ENCODE assay signal across 1 cellular context in genomic region chr12:56630180-56630632, GRCh38.
TF ChIP-seq lines count a peak whose summit lies in the region.

Gene BAZ2A (minus strand): TSS chr12:56630326. CDS start chr12:56617530, 12,796 bp downstream.

TF ChIP-seq in HepG2, 621 proteins besides CTCF, POLR2A, EP300 and RAD21 (continued from another document and continues in another):
- TF ChIP-seq SKIL (CRISPR knock-in tag; IDR thresholded peaks at IDR 0.05; ENCODE audit: borderline replicate concordance) (peak; percentile 55; the same call in 1 of the 2 replicates), ZBED4 (CRISPR knock-in tag; IDR thresholded peaks at IDR 0.05; ENCODE audit: borderline replicate concordance) (peak; percentile 76; the same call in 1 of the 2 replicates), RBM39 (IDR thresholded peaks at IDR 0.05; ENCODE audit: low read depth, low read length, poor library complexity, severe bottlenecking) (no peak), FOXJ3 (CRISPR knock-in tag; IDR thresholded peaks at IDR 0.05; ENCODE audit: borderline replicate concordance) (no peak), SALL1 (CRISPR knock-in tag; IDR thresholded peaks at IDR 0.05) (peak; percentile 77), ZNF510 (CRISPR knock-in tag; IDR thresholded peaks at IDR 0.05; ENCODE audit: low read depth) (no peak), RFXANK (CRISPR knock-in tag; IDR thresholded peaks at IDR 0.05) (0 out of 2 replicates have a peak, but pooled peaks have one; percentile 43), ZNF776 (CRISPR knock-in tag; IDR thresholded peaks at IDR 0.05) (no peak), MLX (CRISPR knock-in tag; IDR thresholded peaks at IDR 0.05) (no peak), BRD4 (CRISPR knock-in tag; IDR thresholded peaks at IDR 0.05) (peak; percentile 74; the same call in 1 of the 2 replicates), MIXL1 (CRISPR knock-in tag; IDR thresholded peaks at IDR 0.05) (peak; percentile 60; the same call in 1 of the 2 replicates), ZXDC (CRISPR knock-in tag; IDR thresholded peaks at IDR 0.05) (no peak), PCBP1 (IDR thresholded peaks at IDR 0.05; ENCODE audit: borderline replicate concordance, low read depth, low read length) (peak; percentile 92; the same call in 1 of the 2 replicates), ZNF281 (CRISPR knock-in tag; IDR thresholded peaks at IDR 0.05; ENCODE audit: borderline replicate concordance) (peak; percentile 74; the same call in 1 of the 2 replicates), REL (CRISPR knock-in tag; conservative IDR thresholded peaks at IDR 0.05) (no peak), MXI1 (IDR thresholded peaks at IDR 0.05; ENCODE audit: borderline replicate concordance, low read depth, low read length) (peak; percentile 70; the same call in 1 of the 3 replicates), ZNF441 (CRISPR knock-in tag; IDR thresholded peaks at IDR 0.05; ENCODE audit: borderline replicate concordance) (peak; percentile 40; the same call in 1 of the 2 replicates), IRF2 (CRISPR knock-in tag; IDR thresholded peaks at IDR 0.05) (peak; percentile 77), ZNF772 (CRISPR knock-in tag; IDR thresholded peaks at IDR 0.05) (0 out of 2 replicates have a peak, but pooled peaks have one; percentile 23), HIVEP1 (CRISPR knock-in tag; IDR thresholded peaks at IDR 0.05) (no peak), DBP (CRISPR knock-in tag; IDR thresholded peaks at IDR 0.05; ENCODE audit: not compliant biosample characterization) (no peak), ZNF766 (CRISPR knock-in tag; IDR thresholded peaks at IDR 0.05; ENCODE audit: borderline replicate concordance) (no peak), TCF12 (IDR thresholded peaks at IDR 0.05) (no peak), TCF12 (CRISPR knock-in tag; IDR thresholded peaks at IDR 0.05) (no peak), ZGPAT (CRISPR knock-in tag; IDR thresholded peaks at IDR 0.05) (peak; percentile 82), CHD4 (IDR thresholded peaks at IDR 0.05; ENCODE audit: borderline replicate concordance, low read length) (no peak), ZNF883 (CRISPR knock-in tag; IDR thresholded peaks at IDR 0.05; ENCODE audit: not compliant biosample characterization) (peak; percentile 65), MEIS1 (CRISPR knock-in tag; IDR thresholded peaks at IDR 0.05; ENCODE audit: borderline replicate concordance) (no peak), GABPA (IDR thresholded peaks at IDR 0.05; ENCODE audit: low read depth, low read length) (peak; percentile 21; the same call in 1 of the 2 replicates), GABPA (CRISPR knock-in tag; IDR thresholded peaks at IDR 0.05; ENCODE audit: low read depth) (peak; percentile 79), BORCS8-MEF2B (CRISPR knock-in tag; IDR thresholded peaks at IDR 0.05) (no peak), MBNL3 (CRISPR knock-in tag; conservative IDR thresholded peaks at IDR 0.05) (no peak), YY1 (IDR thresholded peaks at IDR 0.05; ENCODE audit: insufficient read depth, insufficient replicate concordance, low read depth, low read length) (peak; percentile 92), HNF1A (IDR thresholded peaks at IDR 0.05; ENCODE audit: low read depth) (no peak), HNF1A (CRISPR knock-in tag; IDR thresholded peaks at IDR 0.05; ENCODE audit: borderline replicate concordance) (no peak; the same call in 1 of the 2 replicates), ZNF562 (CRISPR knock-in tag; IDR thresholded peaks at IDR 0.05; ENCODE audit: borderline replicate concordance) (no peak), POLR2G (IDR thresholded peaks at IDR 0.05; ENCODE audit: low read depth, low read length) (no peak), CREM (IDR thresholded peaks at IDR 0.05) (peak; percentile 23; the same call in 1 of the 2 replicates), CREM (CRISPR knock-in tag; IDR thresholded peaks at IDR 0.05) (no peak), ATRX (CRISPR knock-in tag; IDR thresholded peaks at IDR 0.05; ENCODE audit: borderline replicate concordance) (no peak), PHB2 (IDR thresholded peaks at IDR 0.05; ENCODE audit: partially characterized antibody) (no peak), ZNF350 (CRISPR knock-in tag; IDR thresholded peaks at IDR 0.05; ENCODE audit: borderline replicate concordance, low read depth) (peak; percentile 65; the same call in 1 of the 2 replicates), NPAS2 (CRISPR knock-in tag; IDR thresholded peaks at IDR 0.05; ENCODE audit: borderline replicate concordance) (no peak), FOXO1 (CRISPR knock-in tag; IDR thresholded peaks at IDR 0.05) (0 out of 2 replicates have a peak, but pooled peaks have one; percentile 53), MLLT10 (CRISPR knock-in tag; IDR thresholded peaks at IDR 0.05) (no peak), GPN1 (CRISPR knock-in tag; IDR thresholded peaks at IDR 0.05; ENCODE audit: borderline replicate concordance) (no peak), ZBTB8A (CRISPR knock-in tag; IDR thresholded peaks at IDR 0.05; ENCODE audit: borderline replicate concordance, low read depth) (no peak)
